In the genomic region with DNA sequence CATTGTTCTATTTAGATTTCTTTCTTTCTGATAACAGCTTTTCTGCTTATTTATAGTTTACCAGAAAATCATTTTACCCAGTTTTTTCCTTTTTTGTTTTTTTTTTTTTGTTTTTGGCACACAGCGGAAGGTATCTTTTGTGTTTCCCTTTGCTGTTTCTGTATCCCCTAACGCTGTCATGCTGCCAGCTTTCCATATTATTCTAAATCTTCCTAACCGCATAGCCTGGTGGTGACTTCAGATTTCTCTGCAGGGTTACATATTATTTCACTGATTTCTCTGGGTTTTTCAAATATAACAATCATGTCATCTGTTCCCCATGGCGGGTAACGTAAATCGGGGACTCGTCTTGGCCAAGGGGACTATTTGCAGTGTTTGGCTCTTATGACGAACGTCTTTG, we compare ENCODE assay signal across 21 cellular contexts.
"Had no signal": no experiment of that assay in that cellular context is flagged by ENCODE, and none has a peak within 500 bp of the region (broad histone marks: within the 10 kb centered on the region; RNA-seq: fewer than 3 reads in every experiment).

No MANE protein-coding gene starts in this region.

- H3K27me3 Mint-ChIP-seq: natural killer cell treated with Interleukin-12 subunit alpha and Interleukin-12 subunit beta and Interleukin-15 and Interleukin-18, amount 100 ng/mL, for 72 hours; type B pancreatic cell had no signal

- H3K27me3 ChIP-seq: colonic mucosa, thyroid gland had no signal

- ATAC-seq: foreskin keratinocyte; left cardiac atrium; lower lobe of right lung; natural killer cell treated with Interleukin-12 subunit alpha and Interleukin-12 subunit beta and Interleukin-15 and Interleukin-18, amount 100 ng/mL, for 72 hours had no signal

- H3K27ac ChIP-seq: colonic mucosa, epithelial cell of prostate, esophagus muscularis mucosa, foreskin keratinocyte, left ventricle myocardium inferior, lower lobe of right lung, sigmoid colon, skin epidermis, suprapubic skin, thyroid gland had no signal

- H3K4me3 ChIP-seq: colonic mucosa, esophagus muscularis mucosa, left ventricle myocardium inferior, lower lobe of right lung, sigmoid colon, skin epidermis, suprapubic skin, thyroid gland had no signal

- H3K4me1 ChIP-seq: colonic mucosa, foreskin keratinocyte had no signal

- H3K27ac Mint-ChIP-seq: immature natural killer cell; natural killer cell treated with Interleukin-12 subunit alpha and Interleukin-12 subunit beta and Interleukin-15 and Interleukin-18, amount 100 ng/mL, for 72 hours; type B pancreatic cell had no signal

- H3K9me3 ChIP-seq: colonic mucosa, esophagus muscularis mucosa, left ventricle myocardium inferior, lower lobe of right lung, sigmoid colon, suprapubic skin, thyroid gland had no signal

- H3K4me3 Mint-ChIP-seq: immature natural killer cell; natural killer cell treated with Interleukin-12 subunit alpha and Interleukin-12 subunit beta and Interleukin-15 and Interleukin-18, amount 100 ng/mL, for 72 hours; type B pancreatic cell had no signal

- H3K36me3 Mint-ChIP-seq: immature natural killer cell; natural killer cell treated with Interleukin-12 subunit alpha and Interleukin-12 subunit beta and Interleukin-15 and Interleukin-18, amount 100 ng/mL, for 72 hours; type B pancreatic cell had no signal

- H3K4me1 Mint-ChIP-seq: immature natural killer cell had no signal

- H3K9me3 Mint-ChIP-seq: natural killer cell treated with Interleukin-12 subunit alpha and Interleukin-12 subunit beta and Interleukin-15 and Interleukin-18, amount 100 ng/mL, for 72 hours; type B pancreatic cell had no signal

- H3K36me3 ChIP-seq: colonic mucosa, esophagus muscularis mucosa, left ventricle myocardium inferior, lower lobe of right lung, sigmoid colon, suprapubic skin, thyroid gland had no signal

- DNase-seq: cerebellar nuclear complex; colonic mucosa; effector CD4-positive, alpha-beta T cell; foreskin keratinocyte; immature natural killer cell; kidney; left cardiac atrium; left ventricle myocardium inferior; lower lobe of right lung; mesenchymal stem cell; midbrain; sigmoid colon; stimulated activated CD4-positive, alpha-beta T cell treated with anti-CD3 and anti-CD28 coated beads, Interleukin-2, amount 100 ng/mL, for 48 hours; stimulated activated naive CD4-positive, alpha-beta T cell treated with Interleukin-2 at 50 U/mL for 16 hours; thyroid gland had no signal
